In genomic region chr6:43203029-43203717, GRCh38 we compare ENCODE assay signal across 33 cellular contexts. TPM values are rescaled to one million over a fixed set of nuclear protein-coding genes. Genes with fewer than 3 reads are reported as not detected.
DNase-seq lines count a peak whose midpoint lies in the region; ATAC-seq, FAIRE-seq and TF ChIP-seq lines count a peak whose summit lies in the region.
"Had no signal": no experiment of that assay in that cellular context is flagged by ENCODE, and none has a peak within 500 bp of the region (broad histone marks: within the 10 kb centered on the region; RNA-seq: fewer than 3 reads in every experiment).

No MANE protein-coding gene starts in this region.

- H3K18ac ChIP-seq in H1 (ENCODE audit: extremely low read depth, low read length), result no peak overlapping the region

- H2AK5ac ChIP-seq in H1 (ENCODE audit: low read depth, low read length), result no peak overlapping the region

- H3K14ac ChIP-seq in H1 (ENCODE audit: insufficient read length), result no peak overlapping the region

- TF ChIP-seq CTCF in H1 (IDR thresholded peaks at IDR 0.05; ENCODE audit: control extremely low read depth in 1 of 3, insufficient read depth in 1 of 3, low read depth in 1 of 3, low read length in 3 of 3) (no peak), upper lobe of right lung (IDR thresholded peaks at IDR 0.05) (no peak), osteocyte (IDR thresholded peaks at IDR 0.05) (no peak)

- no peak for ATAC-seq in activated naive CD4-positive, alpha-beta T cell treated with anti-CD3 and anti-CD28 coated beads, Interleukin-2, amount 50 U/mL, for 72 hours
- ATAC-seq in upper lobe of right lung, result no peak
- ATAC-seq: left cardiac atrium had no signal

- no peak overlapping the region for H2BK20ac ChIP-seq in H1 (ENCODE audit: low read length)

- no peak overlapping the region for H3K56ac ChIP-seq in H1 (replicated peaks; ENCODE audit: insufficient read length, low read depth, low read length)

- no peaks in the 10 kb centered on the region for H3K9me3 ChIP-seq in H1 (ENCODE audit: insufficient read depth in 2 of 2, low read depth in 1 of 2, low read length in 1 of 2)
- no peaks in the 10 kb centered on the region for H3K9me3 ChIP-seq in upper lobe of right lung
- H3K9me3 ChIP-seq: A549, SJSA1, thoracic aorta had no signal

- DNase-seq in activated naive CD4-positive, alpha-beta T cell treated with anti-CD3 and anti-CD28 coated beads, Interleukin-2, amount 50 U/mL, for 72 hours (ENCODE audit: low spot score in 2 of 2), result no peak
- DNase-seq in activated naive CD4-positive, alpha-beta T cell (lab: John Stamatoyannopoulos, UW), result no peak
- no peak for DNase-seq in H1 (ENCODE audit: low read depth in 1 of 2, low spot score in 2 of 2)
- peak; percentile 55 for DNase-seq in upper lobe of right lung
- no peak for DNase-seq in MV-4-11 (lab: John Stamatoyannopoulos, UW)
- no peak for DNase-seq in osteocyte (ENCODE audit: extremely low spot score, unreplicated experiment)
- DNase-seq: activated CD4-positive, alpha-beta T cell treated with anti-CD3 and anti-CD28 coated beads, Interleukin-2, amount 10 ng/mL, durations not matched to agents 24 days and 14 days; activated CD8-positive, alpha-beta memory T cell treated with anti-CD3 and anti-CD28 coated beads for 24 hours; activated T-cell treated with anti-CD3 and anti-CD28 coated beads for 4 hours; central memory CD4-positive, alpha-beta T cell; DMS79 treated with DMSO at 0.1 percent for 48 hours; erythroblast; GF-D8; GM23248; immature natural killer cell; KG1; left cardiac atrium; NCI-H1105; NCI-H187 treated with DMSO at 0.1 percent for 48 hours; NCI-H2171 treated with DMSO at 0.1 percent for 48 hours; NCI-H510A; stimulated activated CD4-positive, alpha-beta T cell treated with anti-CD3 and anti-CD28 coated beads, Interleukin-1b, Interleukin-23, amount 100 ng/mL, for 48 hours; stimulated activated naive CD4-positive, alpha-beta T cell treated with Interleukin-2 at 50 U/mL for 16 hours had no signal

- TF ChIP-seq EP300 in H1 (IDR thresholded peaks at IDR 0.05; ENCODE audit: borderline replicate concordance in 1 of 2, low read depth in 2 of 2, low read length in 2 of 2), result no peak

- no peaks in the 10 kb centered on the region for H3K79me2 ChIP-seq in H1 (ENCODE audit: control insufficient read depth in 1 of 2, insufficient read depth in 2 of 2, low read length in 2 of 2)

- no peaks in the 10 kb centered on the region for H4K20me1 ChIP-seq in H1 (replicated peaks in 1 of 2; ENCODE audit: control insufficient read depth in 1 of 2, insufficient read depth in 2 of 2, low read length in 2 of 2)

- H3K36me3 ChIP-seq in H1 (ENCODE audit: control insufficient read depth in 2 of 4, insufficient read depth in 4 of 4, low read length in 3 of 4) (no peaks in the 10 kb centered on the region), upper lobe of right lung (peaks cover 25% of the 10 kb centered on the region)

- FAIRE-seq in H1 (lab: Jason Lieb, UNC), result no peak
- FAIRE-seq: A549, HTR-8/SVneo, urothelium cell line had no signal

- H3K4ac ChIP-seq in H1 (replicated peaks; ENCODE audit: insufficient read length, low read depth, low read length), result no peak overlapping the region

- H3K9ac ChIP-seq in H1 (replicated peaks in 1 of 4; ENCODE audit: extremely low read depth in 1 of 4, low read depth in 3 of 4, low read length in 3 of 4), result no peak overlapping the region
- H3K9ac ChIP-seq: GM23248 had no signal

- no peak overlapping the region for H2BK15ac ChIP-seq in H1 (ENCODE audit: low read length)

- H3K4me2 ChIP-seq in H1 (ENCODE audit: insufficient read depth in 1 of 2, low read depth in 2 of 2, low read length in 2 of 2), result no peak overlapping the region
- H3K4me2 ChIP-seq: A549, smooth muscle cell had no signal

- TF ChIP-seq RAD21 in H1 (IDR thresholded peaks at IDR 0.05 in 1 of 2, conservative IDR thresholded peaks at IDR 0.05 in 1 of 2; ENCODE audit: low read depth in 2 of 2, low read length in 2 of 2), result no peak

- POLR2A ChIA-PET in H1 (lab: Charles Lee; ENCODE audit: partially characterized antibody), result interaction anchor here (0.9 to 2.1 kb wide), 7 partner anchors 18 to 33 kb away, joined by 3 to 8 read pairs (median 4); partner anchors contain the start of gene SRF

- peaks cover 0 to 9% of the 10 kb centered on the region in 2 donors for H3K36me3 Mint-ChIP-seq in activated naive CD4-positive, alpha-beta T cell treated with anti-CD3 and anti-CD28 coated beads, Interleukin-2, amount 50 U/mL, for 72 hours
- H3K36me3 Mint-ChIP-seq in osteocyte (ENCODE audit: unreplicated experiment), result peaks cover 31% of the 10 kb centered on the region

- H3K27me3 ChIP-seq in H1 (replicated peaks in 1 of 4; ENCODE audit: control insufficient read depth in 3 of 4, extremely low read depth in 1 of 4, insufficient read depth in 3 of 4, low read length in 3 of 4), result no peaks in the 10 kb centered on the region
- H3K27me3 ChIP-seq in upper lobe of right lung, result no peaks in the 10 kb centered on the region
- H3K27me3 ChIP-seq: SJSA1 had no signal

- H2BK5ac ChIP-seq in H1 (ENCODE audit: low read depth, low read length), result no peak overlapping the region

- no peak for TF ChIP-seq POLR2A in H1 (IDR thresholded peaks at IDR 0.05; ENCODE audit: control extremely low read depth in 1 of 2, low read depth in 2 of 2, low read length in 2 of 2)

- 89% methylated on average over 17 of the region's 17 CpGs; no CpG with 5 or more reads in 1 of the 2 experiments for WGBS in H1 (ENCODE audit: extremely low coverage in 1 of 2, insufficient coverage in 1 of 2, insufficient read length in 1 of 2, insufficient replicate concordance in 2 of 2, low coverage in 1 of 2, low lambda C conversion rate in 2 of 2, missing lambda C conversion rate in 1 of 2), 2 experiments

- no peaks in the 10 kb centered on the region; the same call in 1 of the 2 replicates for H3K23me2 ChIP-seq in H1 (ENCODE audit: low read depth, low read length)

- no peaks in the 10 kb centered on the region for H3K4me1 Mint-ChIP-seq in osteocyte (ENCODE audit: unreplicated experiment)
- H3K4me1 Mint-ChIP-seq: activated CD4-positive, alpha-beta T cell treated with anti-CD3 and anti-CD28 coated beads, Interleukin-2, amount 10 ng/mL, durations not matched to agents 24 days and 14 days; immature natural killer cell; nephron had no signal

- no peak overlapping the region for H2AFZ ChIP-seq in H1 (ENCODE audit: low read length)
- H2AFZ ChIP-seq: GM23248 had no signal

- no peaks in the 10 kb centered on the region for H3K27me3 Mint-ChIP-seq in osteocyte (ENCODE audit: unreplicated experiment)
- H3K27me3 Mint-ChIP-seq: activated CD4-positive, alpha-beta T cell treated with anti-CD3 and anti-CD28 coated beads, Interleukin-2, amount 10 ng/mL, durations not matched to agents 24 days and 14 days; dendritic cell treated with granulocyte-macrophage colony-stimulating factor and Interleukin-4, amounts not matched to agents 40 ng/mL and 50 ng/mL, for 4 days had no signal

- no peaks in the 10 kb centered on the region for H3K79me1 ChIP-seq in H1 (ENCODE audit: low read depth, low read length)

- H3K4me3 Mint-ChIP-seq in osteocyte (ENCODE audit: unreplicated experiment), result no peak overlapping the region
- H3K4me3 Mint-ChIP-seq: activated CD4-positive, alpha-beta T cell treated with anti-CD3 and anti-CD28 coated beads, Interleukin-2, amount 10 ng/mL, durations not matched to agents 24 days and 14 days; dendritic cell treated with granulocyte-macrophage colony-stimulating factor and Interleukin-4, amounts not matched to agents 40 ng/mL and 50 ng/mL, for 4 days; immature natural killer cell; nephron had no signal

- CTCF ChIA-PET in H1 (lab: Charles Lee; ENCODE audit: partially characterized antibody), result interaction anchor here (0.8 to 1.0 kb wide), 2 partner anchors 11 to 27 kb away, joined by 3 read pairs; no protein-coding TSS in a partner anchor

- peak overlapping the region; percentile 22 for H4K91ac ChIP-seq in H1 (replicated peaks; ENCODE audit: insufficient read length, low read length)

- H3K27ac ChIP-seq in H1 (ENCODE audit: low read depth, low read length) (no peak overlapping the region), upper lobe of right lung (no peak overlapping the region)
- H3K27ac ChIP-seq: A549, GM23248, RWPE1, SJSA1, thoracic aorta had no signal

- H3K9me3 Mint-ChIP-seq in activated naive CD4-positive, alpha-beta T cell treated with anti-CD3 and anti-CD28 coated beads, Interleukin-2, amount 50 U/mL, for 72 hours, result no peaks in the 10 kb centered on the region
- H3K9me3 Mint-ChIP-seq in osteocyte (ENCODE audit: unreplicated experiment), result no peaks in the 10 kb centered on the region
- H3K9me3 Mint-ChIP-seq: activated CD4-positive, alpha-beta T cell treated with anti-CD3 and anti-CD28 coated beads, Interleukin-2, amount 10 ng/mL, durations not matched to agents 24 days and 14 days; dendritic cell treated with granulocyte-macrophage colony-stimulating factor and Interleukin-4, amounts not matched to agents 40 ng/mL and 50 ng/mL, for 4 days; immature natural killer cell; nephron had no signal

- no peak overlapping the region for H3K4me3 ChIP-seq in H1 (ENCODE audit: extremely low read depth in 1 of 4, insufficient read depth in 2 of 4, low read depth in 3 of 4, low read length in 4 of 4)
- H3K4me3 ChIP-seq in upper lobe of right lung, result no peak overlapping the region
- H3K4me3 ChIP-seq: A549, GM23248, SJSA1, smooth muscle cell, thoracic aorta had no signal

- H3K27ac Mint-ChIP-seq in activated naive CD4-positive, alpha-beta T cell treated with anti-CD3 and anti-CD28 coated beads, Interleukin-2, amount 50 U/mL, for 72 hours, result peak overlapping the region; percentile 74 to 77
- H3K27ac Mint-ChIP-seq in osteocyte (ENCODE audit: unreplicated experiment), result no peak overlapping the region
- H3K27ac Mint-ChIP-seq: activated CD4-positive, alpha-beta T cell treated with anti-CD3 and anti-CD28 coated beads, Interleukin-2, amount 10 ng/mL, durations not matched to agents 24 days and 14 days; dendritic cell treated with granulocyte-macrophage colony-stimulating factor and Interleukin-4, amounts not matched to agents 40 ng/mL and 50 ng/mL, for 4 days; immature natural killer cell; nephron had no signal

- H3K23ac ChIP-seq in H1 (ENCODE audit: insufficient read length), result no peak overlapping the region

- no peaks in the 10 kb centered on the region for H3K4me1 ChIP-seq in H1 (replicated peaks in 1 of 4; ENCODE audit: control insufficient read depth in 3 of 4, insufficient read depth in 4 of 4, low read length in 3 of 4)
- no peaks in the 10 kb centered on the region for H3K4me1 ChIP-seq in upper lobe of right lung
- H3K4me1 ChIP-seq: SJSA1 had no signal

- no peak overlapping the region for H4K8ac ChIP-seq in H1 (ENCODE audit: extremely low read depth, insufficient read depth, low read length)

- intact Hi-C loops in upper lobe of right lung (cut with DNase I), result no loop called here

- no peak overlapping the region for H2BK120ac ChIP-seq in H1 (replicated peaks; ENCODE audit: low read depth, low read length)

- no peak overlapping the region for H4K5ac ChIP-seq in H1 (ENCODE audit: insufficient read length, low read depth, low read length)

- H2BK12ac ChIP-seq in H1 (ENCODE audit: low read depth, low read length), result 0 out of 2 replicates have a peak overlapping the region, but pooled peaks have one; percentile 27

RNA-seq across cellular contexts. Expression of gene CUL9, which starts 21.2 kb away (rescaled TPM):
- 10 to 100 TPM; 45.7 to 88.0 TPM for total RNA-seq in activated naive CD4-positive, alpha-beta T cell treated with anti-CD3 and anti-CD28 coated beads, Interleukin-2, amount 50 U/mL, for 72 hours
- 9.8 and 10.5 TPM in 2 replicates for total RNA-seq in H1 (2021; fragmentation: NEBNext Ultra II Directional; extraction: Animal tissue kit (Norgen Biotek cat#: 25700))
- 7.7 and 10.2 TPM in 2 replicates for polyA plus RNA-seq in H1 (2011; rRNA removed)
- 8.3 TPM for polyA plus RNA-seq in H1 (2011; cell fraction: cytosol; rRNA removed)
- polyA plus RNA-seq in H1 (2011; cell fraction: nucleus; rRNA removed), result 43.8 TPM
- polyA plus RNA-seq in H1 (2012, experiment 1 of 2), result 7.7 to 17.5 TPM (median 14.2 TPM) in 4 replicates
- 4.2 TPM for polyA plus RNA-seq in H1 (2012, experiment 2 of 2)
- 4.2 TPM for polyA plus RNA-seq in H1 (2013, experiment 1 of 2)
- polyA plus RNA-seq in H1 (2013, experiment 2 of 2), result 4.8 TPM
- 11.3 and 13.2 TPM in 2 replicates for polyA minus RNA-seq in H1 (2011; rRNA and poly(A)+ RNA removed)
- polyA minus RNA-seq in H1 (2011; cell fraction: cytosol; rRNA and poly(A)+ RNA removed), result 5.1 TPM
- polyA minus RNA-seq in H1 (2011; cell fraction: nucleus; rRNA and poly(A)+ RNA removed), result 13.7 TPM
- total RNA-seq in upper lobe of right lung, result 37.4 TPM
- 39.5 and 41.9 TPM in 2 replicates for total RNA-seq in osteocyte

RNA-seq across cellular contexts. Expression of gene DNPH1, which starts 26.1 kb away (rescaled TPM):
- 10 to 100 TPM; 39.3 to 73.5 TPM for total RNA-seq in activated naive CD4-positive, alpha-beta T cell treated with anti-CD3 and anti-CD28 coated beads, Interleukin-2, amount 50 U/mL, for 72 hours
- total RNA-seq in H1 (2021; fragmentation: NEBNext Ultra II Directional; extraction: Animal tissue kit (Norgen Biotek cat#: 25700)), result 33.9 and 37.2 TPM in 2 replicates
- polyA plus RNA-seq in H1 (2011; rRNA removed), result 134 and 168 TPM in 2 replicates
- polyA plus RNA-seq in H1 (2011; cell fraction: cytosol; rRNA removed), result 125 TPM
- polyA plus RNA-seq in H1 (2011; cell fraction: nucleus; rRNA removed), result 70.6 TPM
- polyA plus RNA-seq in H1 (2012, experiment 1 of 2), result 48.8 to 75.5 TPM (median 71.2 TPM) in 4 replicates
- 54.9 TPM for polyA plus RNA-seq in H1 (2012, experiment 2 of 2)
- 53.9 TPM for polyA plus RNA-seq in H1 (2013, experiment 1 of 2)
- polyA plus RNA-seq in H1 (2013, experiment 2 of 2), result 54.5 TPM
- polyA minus RNA-seq in H1 (2011; rRNA and poly(A)+ RNA removed), result 7.8 and 8.3 TPM in 2 replicates
- 11.4 TPM for polyA minus RNA-seq in H1 (2011; cell fraction: cytosol; rRNA and poly(A)+ RNA removed)
- 24.6 TPM for polyA minus RNA-seq in H1 (2011; cell fraction: nucleus; rRNA and poly(A)+ RNA removed)
- total RNA-seq in upper lobe of right lung (27.6 TPM), osteocyte (27.2 and 35.6 TPM in 2 replicates)

RNA-seq across cellular contexts. Expression of gene SRF, which starts 32.1 kb away (rescaled TPM):
- 10 to 100 TPM; 31.0 to 42.7 TPM for total RNA-seq in activated naive CD4-positive, alpha-beta T cell treated with anti-CD3 and anti-CD28 coated beads, Interleukin-2, amount 50 U/mL, for 72 hours
- 49.0 and 52.7 TPM in 2 replicates for total RNA-seq in H1 (2021; fragmentation: NEBNext Ultra II Directional; extraction: Animal tissue kit (Norgen Biotek cat#: 25700))
- 69.5 and 88.6 TPM in 2 replicates for polyA plus RNA-seq in H1 (2011; rRNA removed)
- polyA plus RNA-seq in H1 (2011; cell fraction: cytosol; rRNA removed), result 68.1 TPM
- 63.0 TPM for polyA plus RNA-seq in H1 (2011; cell fraction: nucleus; rRNA removed)
- polyA plus RNA-seq in H1 (2012, experiment 1 of 2), result 34.5 to 42.5 TPM (median 42.0 TPM) in 4 replicates
- 41.2 TPM for polyA plus RNA-seq in H1 (2012, experiment 2 of 2)
- 30.6 TPM for polyA plus RNA-seq in H1 (2013, experiment 1 of 2)
- polyA plus RNA-seq in H1 (2013, experiment 2 of 2), result 31.1 TPM
- polyA minus RNA-seq in H1 (2011; rRNA and poly(A)+ RNA removed), result 46.3 and 46.8 TPM in 2 replicates
- 33.1 TPM for polyA minus RNA-seq in H1 (2011; cell fraction: cytosol; rRNA and poly(A)+ RNA removed)
- 24.0 TPM for polyA minus RNA-seq in H1 (2011; cell fraction: nucleus; rRNA and poly(A)+ RNA removed)
- total RNA-seq in upper lobe of right lung (33.6 TPM), osteocyte (29.8 and 32.5 TPM in 2 replicates)

RNA-seq across cellular contexts. Expression of gene TTBK1, which starts 40.1 kb away (rescaled TPM):
- total RNA-seq in activated naive CD4-positive, alpha-beta T cell treated with anti-CD3 and anti-CD28 coated beads, Interleukin-2, amount 50 U/mL, for 72 hours, result under 1 TPM; 0.09 to 0.37 TPM
- total RNA-seq in H1 (2021; fragmentation: NEBNext Ultra II Directional; extraction: Animal tissue kit (Norgen Biotek cat#: 25700)), result 1.5 and 1.6 TPM in 2 replicates
- polyA plus RNA-seq in H1 (2011; rRNA removed), result 0.53 and 0.63 TPM in 2 replicates
- 0.70 TPM for polyA plus RNA-seq in H1 (2011; cell fraction: cytosol; rRNA removed)
- 1.9 TPM for polyA plus RNA-seq in H1 (2011; cell fraction: nucleus; rRNA removed)
- 0.68 to 1.1 TPM (median 0.97 TPM) in 4 replicates for polyA plus RNA-seq in H1 (2012, experiment 1 of 2)
- polyA plus RNA-seq in H1 (2012, experiment 2 of 2), result 0.50 TPM
- polyA plus RNA-seq in H1 (2013, experiment 1 of 2), result 0.26 TPM
- polyA plus RNA-seq in H1 (2013, experiment 2 of 2), result 0.22 TPM
- polyA minus RNA-seq in H1 (2011; rRNA and poly(A)+ RNA removed), result 0.60 and 0.76 TPM in 2 replicates
- 0.66 TPM for polyA minus RNA-seq in H1 (2011; cell fraction: cytosol; rRNA and poly(A)+ RNA removed)
- 1.1 TPM for polyA minus RNA-seq in H1 (2011; cell fraction: nucleus; rRNA and poly(A)+ RNA removed)
- total RNA-seq in upper lobe of right lung (0.17 TPM), osteocyte (0.05 and 0.08 TPM in 2 replicates)
- total RNA-seq: GM23248, MCF 10A, SJSA1, smooth muscle cell, thoracic aorta had no signal
- polyA plus RNA-seq: GM23248, immature natural killer cell, smooth muscle cell had no signal
